In the genomic region with DNA sequence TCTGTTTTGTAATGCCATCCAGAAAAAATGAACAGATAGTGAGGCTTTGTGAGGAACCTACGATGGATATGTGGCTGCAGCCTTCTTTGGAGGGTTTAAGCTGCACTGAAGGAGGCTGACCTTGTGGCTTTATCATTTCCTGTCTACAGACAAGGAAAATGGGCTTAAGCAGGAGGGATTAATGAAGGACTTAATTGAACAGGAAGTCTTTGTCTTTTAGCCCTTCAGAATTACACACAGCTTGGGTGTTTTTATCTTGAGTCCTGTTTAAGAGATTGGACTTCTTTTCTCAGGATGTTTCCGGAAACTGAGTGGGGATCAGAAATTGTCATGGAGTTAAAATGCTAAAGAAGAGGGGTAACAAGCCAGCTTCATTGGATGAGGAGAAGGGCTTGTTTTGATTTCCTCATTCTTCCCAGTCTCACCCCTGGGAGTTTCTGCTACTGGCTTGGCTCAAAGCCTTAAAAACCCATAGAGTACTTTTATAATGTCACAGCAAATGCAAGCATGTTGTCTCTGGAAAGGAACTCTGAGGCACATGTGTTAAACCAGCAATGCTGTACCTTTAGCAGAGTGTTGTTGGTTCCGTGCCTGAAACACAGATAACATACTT, we compare ENCODE assay signal across 11 cellular contexts.
DNase-seq lines count a peak whose midpoint lies in the region; ATAC-seq and TF ChIP-seq lines count a peak whose summit lies in the region.
"Had no signal": no experiment of that assay in that cellular context is flagged by ENCODE, and none has a peak within 500 bp of the region (broad histone marks: within the 10 kb centered on the region; RNA-seq: fewer than 3 reads in every experiment).

No MANE protein-coding gene starts in this region.

- H2BK120ac ChIP-seq in mesendoderm (ENCODE audit: low read depth, low read length): peak overlapping the region; percentile 90

- peak overlapping the region; percentile 1 for H3K4ac ChIP-seq in mesendoderm (ENCODE audit: low read depth, low read length)

- POLR2A ChIA-PET in CD8-positive, alpha-beta memory T cell (lab: Charles Lee): interaction anchor here (0.5 kb wide), 1 partner anchor 142 kb away, joined by 5 read pairs; no protein-coding TSS in a partner anchor
- POLR2A ChIA-PET in HEK293 (lab: Yijun Ruan, JAX): interaction anchor here (0.6 to 1.5 kb wide), 3 partner anchors 17 to 939 kb away, joined by 3 to 4 read pairs (median 3); no protein-coding TSS in a partner anchor
- POLR2A ChIA-PET in activated CD4-positive, alpha-beta memory T cell treated with anti-CD3 and anti-CD28 coated beads for 36 hours (lab: Charles Lee): interaction anchor here (0.6 kb wide), 1 partner anchor 150 kb away, joined by 7 read pairs; no protein-coding TSS in a partner anchor

- no peak for ATAC-seq in lower lobe of right lung
- ATAC-seq in GM21737 (IDR thresholded peaks at IDR 0.05; ENCODE audit: unreplicated experiment): no peak

- H3K27ac Mint-ChIP-seq in CD8-positive, alpha-beta memory T cell: peak overlapping the region in 7 of 8 donors; percentile 7 to 69 (median 37)
- peak overlapping the region; percentile 53 for H3K27ac Mint-ChIP-seq in activated CD4-positive, alpha-beta memory T cell treated with anti-CD3 and anti-CD28 coated beads for 36 hours

- peaks cover 74% of the 10 kb centered on the region for H3K79me2 ChIP-seq in mesendoderm (ENCODE audit: control insufficient read depth, insufficient read depth, low read length)

- intact Hi-C loops in activated CD4-positive, alpha-beta memory T cell treated with anti-CD3 and anti-CD28 coated beads for 36 hours (cut with micrococcal nuclease): loop anchor here (2.0 to 10.0 kb wide), 2 partner anchors 195 to 705 kb away; no protein-coding TSS in a partner anchor
- intact Hi-C loops in tibial artery (cut with DNase I; ENCODE audit: low total_unique reads): loop anchor here (10.0 kb wide), 1 partner anchor 195 kb away; a partner anchor contains a TSS
- intact Hi-C loops in lower lobe of right lung (cut with DNase I): no loop called here

- H3K9me3 Mint-ChIP-seq in CD8-positive, alpha-beta memory T cell: peaks cover 0 to 3% (median 0%) of the 10 kb centered on the region in 5 donors
- no peaks in the 10 kb centered on the region for H3K9me3 Mint-ChIP-seq in activated CD4-positive, alpha-beta memory T cell treated with anti-CD3 and anti-CD28 coated beads for 36 hours

- H2AK5ac ChIP-seq in mesendoderm (ENCODE audit: low read length): peak overlapping the region; percentile 87

- H2BK5ac ChIP-seq in mesendoderm (ENCODE audit: low read length): peak overlapping the region; percentile 97

- H3K36me3 Mint-ChIP-seq in CD8-positive, alpha-beta memory T cell: peaks cover 0 to 1% (median 0%) of the 10 kb centered on the region in 3 donors
- peaks cover 11% of the 10 kb centered on the region for H3K36me3 Mint-ChIP-seq in activated CD4-positive, alpha-beta memory T cell treated with anti-CD3 and anti-CD28 coated beads for 36 hours

- no CpG with 5 or more reads among the region's 3 CpGs for WGBS in mesendoderm (ENCODE audit: extremely low coverage, insufficient coverage, low lambda C conversion rate)

- H3K4me3 ChIP-seq in CD8-positive, alpha-beta memory T cell (ENCODE audit: low read length): no peak overlapping the region
- no peak overlapping the region for H3K4me3 ChIP-seq in HEK293 (ENCODE audit: low read depth, low read length)
- no peak overlapping the region for H3K4me3 ChIP-seq in mesendoderm (ENCODE audit: low read length)
- no peak overlapping the region for H3K4me3 ChIP-seq in tibial artery
- no peak overlapping the region for H3K4me3 ChIP-seq in lower lobe of right lung
- H3K4me3 ChIP-seq: ascending aorta, HAP-1 had no signal

- H3K9me3 ChIP-seq in CD8-positive, alpha-beta memory T cell (ENCODE audit: low read length): no peaks in the 10 kb centered on the region
- H3K9me3 ChIP-seq in HEK293 (ENCODE audit: control insufficient read depth, insufficient read depth, low read depth, low read length) (no peaks in the 10 kb centered on the region), tibial artery (peaks cover 0 to 8% (median 0%) of the 10 kb centered on the region in 3 donors), lower lobe of right lung (peaks cover 3% of the 10 kb centered on the region)
- H3K9me3 ChIP-seq: ascending aorta, HAP-1 had no signal

- no peak for DNase-seq in CD8-positive, alpha-beta memory T cell
- no peak for DNase-seq in activated CD4-positive, alpha-beta memory T cell treated with anti-CD3 and anti-CD28 coated beads for 36 hours
- peak; percentile 83 for DNase-seq in mesendoderm
- no peak for DNase-seq in tibial artery
- no peak for DNase-seq in lower lobe of right lung
- DNase-seq in activated gamma-delta T cell (lab: John Stamatoyannopoulos, UW): no peak
- DNase-seq: NCI-H1105 had no signal

- H3K4me1 Mint-ChIP-seq in CD8-positive, alpha-beta memory T cell: peaks cover 67 to 79% (median 75%) of the 10 kb centered on the region in 3 donors
- peaks cover 73% of the 10 kb centered on the region for H3K4me1 Mint-ChIP-seq in activated CD4-positive, alpha-beta memory T cell treated with anti-CD3 and anti-CD28 coated beads for 36 hours (ENCODE audit: low read depth)

- H3K9ac ChIP-seq in mesendoderm (ENCODE audit: low read length): peak overlapping the region; percentile 54

- no peaks in the 10 kb centered on the region for H3K36me3 ChIP-seq in CD8-positive, alpha-beta memory T cell (ENCODE audit: insufficient read depth, low read length)
- H3K36me3 ChIP-seq in HEK293 (ENCODE audit: control insufficient read depth in 2 of 2, insufficient read depth in 1 of 2, low read length in 2 of 2): no peaks in the 10 kb centered on the region
- no peaks in the 10 kb centered on the region for H3K36me3 ChIP-seq in mesendoderm (ENCODE audit: control insufficient read depth, insufficient read depth, low read length)
- no peaks in the 10 kb centered on the region for H3K36me3 ChIP-seq in tibial artery
- no peaks in the 10 kb centered on the region for H3K36me3 ChIP-seq in lower lobe of right lung
- H3K36me3 ChIP-seq: ascending aorta, HAP-1 had no signal

- H3K18ac ChIP-seq in mesendoderm (ENCODE audit: low read length): peak overlapping the region; percentile 97

- CTCF ChIA-PET in CD8-positive, alpha-beta memory T cell (lab: Charles Lee): interaction anchor here (0.9 to 1.7 kb wide), 4 partner anchors 16 to 1228 kb away, joined by 3 to 4 read pairs (median 4); no protein-coding TSS in a partner anchor
- CTCF ChIA-PET in HEK293 (lab: Yijun Ruan, JAX): interaction anchor here (0.5 to 0.9 kb wide), 3 partner anchors 24 to 992 kb away, joined by 3 read pairs; no protein-coding TSS in a partner anchor
- CTCF ChIA-PET in activated CD4-positive, alpha-beta memory T cell treated with anti-CD3 and anti-CD28 coated beads for 36 hours (lab: Charles Lee): interaction anchor here (0.9 to 1.2 kb wide), 2 partner anchors 35 to 138 kb away, joined by 3 read pairs; no protein-coding TSS in a partner anchor

- H3K4me2 ChIP-seq in mesendoderm (ENCODE audit: low read length): no peak overlapping the region

- peak overlapping the region; percentile 36 for H3K23ac ChIP-seq in mesendoderm (ENCODE audit: low read length)

- peak overlapping the region; percentile 84 for H3K56ac ChIP-seq in mesendoderm (ENCODE audit: low read length)

- no peaks in the 10 kb centered on the region for H3K27me3 ChIP-seq in CD8-positive, alpha-beta memory T cell (ENCODE audit: insufficient read depth, low read length, poor library complexity, severe bottlenecking)
- H3K27me3 ChIP-seq in mesendoderm (ENCODE audit: insufficient read depth, low read length, poor library complexity): no peaks in the 10 kb centered on the region
- no peaks in the 10 kb centered on the region for H3K27me3 ChIP-seq in tibial artery
- H3K27me3 ChIP-seq in lower lobe of right lung (ENCODE audit: low read depth): no peaks in the 10 kb centered on the region
- H3K27me3 ChIP-seq: ascending aorta had no signal

- H2BK15ac ChIP-seq in mesendoderm (replicated peaks; ENCODE audit: low read depth): peak overlapping the region; percentile 57

- no peak for TF ChIP-seq CTCF in HEK293 (tag by site-specific recombination; IDR thresholded peaks at IDR 0.05)
- TF ChIP-seq CTCF in tibial artery (IDR thresholded peaks at IDR 0.05): no peak
- TF ChIP-seq CTCF in lower lobe of right lung (IDR thresholded peaks at IDR 0.05): no peak

- H3K27me3 Mint-ChIP-seq in CD8-positive, alpha-beta memory T cell: no peaks in the 10 kb centered on the region
- H3K27me3 Mint-ChIP-seq in activated CD4-positive, alpha-beta memory T cell treated with anti-CD3 and anti-CD28 coated beads for 36 hours: no peaks in the 10 kb centered on the region

- peak overlapping the region in 2 of 7 donors; percentile 0 to 37 for H3K4me3 Mint-ChIP-seq in CD8-positive, alpha-beta memory T cell
- H3K4me3 Mint-ChIP-seq in activated CD4-positive, alpha-beta memory T cell treated with anti-CD3 and anti-CD28 coated beads for 36 hours: no peak overlapping the region

- peaks cover 24% of the 10 kb centered on the region for H3K79me1 ChIP-seq in mesendoderm (ENCODE audit: low read length)

- H3K27ac ChIP-seq in CD8-positive, alpha-beta memory T cell (ENCODE audit: low read depth, low read length): no peak overlapping the region
- no peak overlapping the region for H3K27ac ChIP-seq in HEK293 (ENCODE audit: extremely low read depth, low read depth, low read length)
- H3K27ac ChIP-seq in mesendoderm (ENCODE audit: low read depth, low read length): peak overlapping the region; percentile 88
- H3K27ac ChIP-seq in tibial artery: no peak overlapping the region
- no peak overlapping the region for H3K27ac ChIP-seq in lower lobe of right lung
- H3K27ac ChIP-seq: ascending aorta had no signal

- H4K5ac ChIP-seq in mesendoderm (ENCODE audit: low read length): peak overlapping the region; percentile 71

- H4K8ac ChIP-seq in mesendoderm (ENCODE audit: low read depth, low read length): no peak overlapping the region

- peaks cover 39% of the 10 kb centered on the region for H3K4me1 ChIP-seq in CD8-positive, alpha-beta memory T cell (ENCODE audit: insufficient read depth, low read length)
- H3K4me1 ChIP-seq in HEK293 (ENCODE audit: control insufficient read depth, insufficient read depth, low read length) (peaks cover 30% of the 10 kb centered on the region), mesendoderm (ENCODE audit: control insufficient read depth, low read depth, low read length) (peaks cover 40% of the 10 kb centered on the region), tibial artery (peaks cover 0 to 38% (median 8%) of the 10 kb centered on the region in 4 donors), lower lobe of right lung (peaks cover 79% of the 10 kb centered on the region)

TF ChIP-seq in HEK293, 187 proteins besides CTCF, POLR2A, EP300 and RAD21 (continues in another document):
- 0 out of 2 replicates have a peak, but pooled peaks have one; percentile 55 for TF ChIP-seq OSR2 (tag by site-specific recombination; IDR thresholded peaks at IDR 0.05)
